In genomic region chr7:4973728-4974198, GRCh38 we compare ENCODE assay signal across 8 cellular contexts. TPM values are rescaled to one million over a fixed set of nuclear protein-coding genes. Genes with fewer than 3 reads are reported as not detected.
DNase-seq lines count a peak whose midpoint lies in the region; ATAC-seq and TF ChIP-seq lines count a peak whose summit lies in the region.

No MANE protein-coding gene starts in this region.

- no peaks in the 10 kb centered on the region for H3K27me3 Mint-ChIP-seq in activated naive CD8-positive, alpha-beta T cell treated with anti-CD3 and anti-CD28 coated beads, Interleukin-2, amount 10 ng/mL, durations not matched to agents 7 days and 5 days

- H3K4me3 ChIP-seq in GM12864 (ENCODE audit: low read depth, low read length) (peak overlapping the region; percentile 71), ovary (peak overlapping the region; percentile 94), thyroid gland (replicated peaks in 1 of 3) (peak overlapping the region; percentile 26 to 86 (median 68))

- no peaks in the 10 kb centered on the region for H3K9me3 Mint-ChIP-seq in activated naive CD8-positive, alpha-beta T cell treated with anti-CD3 and anti-CD28 coated beads, Interleukin-2, amount 10 ng/mL, durations not matched to agents 7 days and 5 days

- peak overlapping the region; percentile 99 for H3K27ac Mint-ChIP-seq in activated naive CD8-positive, alpha-beta T cell treated with anti-CD3 and anti-CD28 coated beads, Interleukin-2, amount 10 ng/mL, durations not matched to agents 7 days and 5 days

- H3K36me3 ChIP-seq in ovary (no peaks in the 10 kb centered on the region), thyroid gland (peaks cover 12 to 17% of the 10 kb centered on the region in 2 donors)

- TF ChIP-seq EP300 in ovary (IDR thresholded peaks at IDR 0.05), result no peak

- 3 to 6% (median 3%) methylated on average over 26 to 41 of the region's 41 CpGs for WGBS in ovary, 3 donors
- 8 to 13% methylated on average over 14 to 18 of the region's 41 CpGs for WGBS in thyroid gland, 2 donors

- H3K9me3 ChIP-seq in ovary (no peaks in the 10 kb centered on the region), thyroid gland (no peaks in the 10 kb centered on the region)

- H3K36me3 Mint-ChIP-seq in activated naive CD8-positive, alpha-beta T cell treated with anti-CD3 and anti-CD28 coated beads, Interleukin-2, amount 10 ng/mL, durations not matched to agents 7 days and 5 days, result peaks cover 20% of the 10 kb centered on the region

- intact Hi-C loops in Right ventricle myocardium inferior (cut with DNase I), result loop anchor here (5.0 kb wide), 1 partner anchor 114 kb away; no protein-coding TSS in a partner anchor
- intact Hi-C loops in ovary (cut with DNase I), result no loop called here
- intact Hi-C loops in thyroid gland (cut with DNase I), result loop anchor here (10.0 kb wide), 1 partner anchor 111 kb away; no protein-coding TSS in a partner anchor

- peaks cover 10% of the 10 kb centered on the region for H3K4me1 Mint-ChIP-seq in activated naive CD8-positive, alpha-beta T cell treated with anti-CD3 and anti-CD28 coated beads, Interleukin-2, amount 10 ng/mL, durations not matched to agents 7 days and 5 days

- TF ChIP-seq POLR2A in ovary (IDR thresholded peaks at IDR 0.05) (peak; percentile 52), thyroid gland (IDR thresholded peaks at IDR 0.05) (peak in 1 of 2 donors; percentile 82)

- peak; percentile 77 for DNase-seq in GM12864 (ENCODE audit: low read depth)
- DNase-seq in NAMALWA (ENCODE audit: low spot score), result peak; percentile 99
- DNase-seq in SKM-1 (lab: John Stamatoyannopoulos, UW; ENCODE audit: unreplicated experiment), result peak; percentile 81
- peak; percentile 98 for DNase-seq in activated naive CD8-positive, alpha-beta T cell treated with anti-CD3 and anti-CD28 coated beads, Interleukin-2, amount 10 ng/mL, durations not matched to agents 7 days and 5 days
- DNase-seq in Right ventricle myocardium inferior (ENCODE audit: missing footprints), result peak; percentile 96
- DNase-seq in ovary, result peak; percentile 86 to 95 (median 90)
- DNase-seq in thyroid gland, result peak; percentile 83 to 92

- H3K27me3 ChIP-seq in ovary (no peaks in the 10 kb centered on the region), thyroid gland (no peaks in the 10 kb centered on the region)

- H3K4me1 ChIP-seq in ovary (ENCODE audit: insufficient read depth), result peaks cover 3% of the 10 kb centered on the region
- peaks cover 4 to 5% of the 10 kb centered on the region in 2 donors for H3K4me1 ChIP-seq in thyroid gland

- TF ChIP-seq CTCF in GM12864 (IDR thresholded peaks at IDR 0.05; ENCODE audit: low read depth, low read length, missing control alignments) (peak; percentile 88), ovary (IDR thresholded peaks at IDR 0.05) (peak; percentile 69 to 89 (median 78)), thyroid gland (IDR thresholded peaks at IDR 0.05) (peak; percentile 52 to 88 (median 79))

- peak; percentile 84 for ATAC-seq in HG02571 (IDR thresholded peaks at IDR 0.05; ENCODE audit: unreplicated experiment)
- peak; percentile 98 for ATAC-seq in activated naive CD8-positive, alpha-beta T cell treated with anti-CD3 and anti-CD28 coated beads, Interleukin-2, amount 10 ng/mL, durations not matched to agents 7 days and 5 days (ENCODE audit: low read depth)
- peak; percentile 98 for ATAC-seq in Right ventricle myocardium inferior

- H3K27ac ChIP-seq in ovary (peak overlapping the region; percentile 72 to 74), thyroid gland (peak overlapping the region; percentile 66 to 94 (median 86))

- peak overlapping the region; percentile 99 for H3K4me3 Mint-ChIP-seq in activated naive CD8-positive, alpha-beta T cell treated with anti-CD3 and anti-CD28 coated beads, Interleukin-2, amount 10 ng/mL, durations not matched to agents 7 days and 5 days

- POLR2A ChIA-PET in activated naive CD8-positive, alpha-beta T cell treated with anti-CD3 and anti-CD28 coated beads, Interleukin-2, amount 10 ng/mL, durations not matched to agents 7 days and 5 days (lab: Charles Lee), result interaction anchor here (0.7 to 1.7 kb wide), 2 partner anchors 9 to 72 kb away, joined by 3 to 4 read pairs; partner anchors contain the start of gene RBAK

RNA-seq across cellular contexts. Expression of gene MMD2, which starts 14.8 kb away (rescaled TPM):
- total RNA-seq in activated naive CD8-positive, alpha-beta T cell treated with anti-CD3 and anti-CD28 coated beads, Interleukin-2, amount 10 ng/mL, durations not matched to agents 7 days and 5 days, result not detected
- total RNA-seq in Right ventricle myocardium inferior (not detected), ovary (not detected), thyroid gland (under 1 TPM in 1 of 4 donors, not detected in 3; 0.13 TPM)
- polyA plus RNA-seq in ovary, result not detected

Comparison
In these comparisons a context has a peak if more than half of its experiments do, and no peak if none do; other contexts are left out.
1. Peak in every context shown above with its lines: DNase-seq, ATAC-seq, H3K4me3 ChIP-seq and H3K27ac ChIP-seq.
2. intact Hi-C loops: an anchor here in Right ventricle myocardium inferior (5.0 kb wide) and thyroid gland (10.0 kb wide); none called in ovary.